Comparison of ENCODE assay signal across 9 cellular contexts in the genomic region with DNA sequence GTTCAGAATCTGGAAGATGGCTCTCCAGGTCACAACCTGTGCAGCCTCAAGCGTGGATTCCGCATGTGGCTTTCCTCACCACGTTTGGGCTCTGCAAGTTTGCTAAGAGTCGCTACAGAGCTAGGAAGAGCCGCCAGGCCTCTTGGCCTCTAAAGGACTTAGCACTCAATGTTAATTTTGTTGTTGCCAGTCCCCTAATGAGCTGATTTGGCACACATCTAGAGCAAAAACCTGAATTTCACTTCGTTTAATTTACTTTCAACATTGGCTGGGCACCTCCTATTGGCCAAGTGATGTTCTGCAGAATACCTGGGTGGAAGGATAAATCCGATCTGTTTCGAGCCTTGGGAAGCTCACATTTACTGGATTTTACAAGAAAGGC.
A peak's percentile ranks its signal among the peaks of the same experiment; 100 is the strongest.
DNase-seq lines count a peak whose midpoint lies in the region; ATAC-seq, FAIRE-seq and TF ChIP-seq lines count a peak whose summit lies in the region.
"Had no signal": no experiment of that assay in that cellular context is flagged by ENCODE, and none has a peak within 500 bp of the region (broad histone marks: within the 10 kb centered on the region; RNA-seq: fewer than 3 reads in every experiment).

No MANE protein-coding gene starts in this region.

- ATAC-seq in HepG2 (no peak), GM18870 (IDR thresholded peaks at IDR 0.05; ENCODE audit: unreplicated experiment) (no peak), HG02970 (IDR thresholded peaks at IDR 0.05; ENCODE audit: low FRiP score, unreplicated experiment) (no peak), GM18907 (IDR thresholded peaks at IDR 0.05; ENCODE audit: unreplicated experiment) (no peak)

- TF ChIP-seq RAD21 in HepG2 (CRISPR knock-in tag; IDR thresholded peaks at IDR 0.05): no peak

- H3K27me3 ChIP-seq in H7 (ENCODE audit: control insufficient read depth, insufficient read depth, low read length) (peaks cover 20% of the 10 kb centered on the region), HepG2 (ENCODE audit: control insufficient read depth in 1 of 2, insufficient read depth in 2 of 2, low read length in 2 of 2) (peaks cover 1 to 89% of the 10 kb centered on the region in 2 experiments)

- TF ChIP-seq EP300 in HepG2 (IDR thresholded peaks at IDR 0.05; ENCODE audit: low read depth in 2 of 2, low read length in 2 of 2): no peak
- no peak for TF ChIP-seq EP300 in HepG2 (CRISPR knock-in tag; IDR thresholded peaks at IDR 0.05; ENCODE audit: borderline replicate concordance)

- no TSS peak for BruUV-seq in HepG2 (replicated peaks; lab: Mats Ljungman, UMichigan)

- no peak overlapping the region for H3K27ac ChIP-seq in HepG2 (ENCODE audit: extremely low read length, insufficient read depth, low read length)

- H4K20me1 ChIP-seq in HepG2 (ENCODE audit: insufficient read depth, low read length): no peaks in the 10 kb centered on the region

- in situ Hi-C loops in astrocyte of the cerebellum (cut with HindIII; ENCODE audit: low sequenced_read_pairs) (no loop called here), HepG2 (cut with HindIII; ENCODE audit: extremely low pct_ligation_motif_present, low pct_unique_long_range_greater_than_20kb) (no loop called here)

- peak; percentile 22 for TF ChIP-seq CTCF in astrocyte of the cerebellum (IDR thresholded peaks at IDR 0.05; ENCODE audit: low read depth, low read length, missing control alignments)
- TF ChIP-seq CTCF in HepG2 (CRISPR knock-in tag; IDR thresholded peaks at IDR 0.05): peak; percentile 39; the same call in 1 of the 2 replicates

- FAIRE-seq in HepG2 (lab: Jason Lieb, UNC): no peak

- H3K9ac ChIP-seq in HepG2 (ENCODE audit: insufficient read depth, low read depth, low read length): no peak overlapping the region

- H3K36me3 ChIP-seq in H7 (replicated peaks; ENCODE audit: control insufficient read depth, insufficient read depth, low read length): no peaks in the 10 kb centered on the region
- no peaks in the 10 kb centered on the region for H3K36me3 ChIP-seq in HepG2 (replicated peaks in 1 of 2; ENCODE audit: control insufficient read depth in 1 of 2, insufficient read depth in 2 of 2, low read length in 2 of 2)

- DNase-seq in COR-L47 (lab: John Stamatoyannopoulos, UW) (peak; percentile 25), H7 (peak; percentile 71), astrocyte of the cerebellum (ENCODE audit: low read depth) (no peak), HepG2 (ENCODE audit: low spot score) (no peak), DMS153 (lab: John Stamatoyannopoulos, UW) (no peak)
- DNase-seq: effector memory CD4-positive, alpha-beta T cell had no signal

- CTCF ChIA-PET in HepG2 (lab: Yijun Ruan, JAX; ENCODE audit: low intra/inter-chr PET ratio, low total read pairs): interaction anchor here (1.7 kb wide), 1 partner anchor 84 kb away, joined by 7 read pairs; no protein-coding TSS in a partner anchor

- POLR2A ChIA-PET in HepG2 (lab: Yijun Ruan, JAX): no interaction called here

- no peak overlapping the region for H3K4me2 ChIP-seq in HepG2 (ENCODE audit: low read depth, low read length)

- intact Hi-C loops in HepG2 (cut with micrococcal nuclease; ENCODE audit: unreplicated experiment): no loop called here

- H3K4me3 ChIP-seq in H7 (ENCODE audit: insufficient read depth, low read depth, low read length): no peak overlapping the region
- H3K4me3 ChIP-seq in astrocyte of the cerebellum (ENCODE audit: low read depth, low read length): no peak overlapping the region
- no peak overlapping the region for H3K4me3 ChIP-seq in HepG2 (replicated peaks in 1 of 3; ENCODE audit: insufficient read depth in 1 of 3, low read depth in 2 of 3, low read length in 3 of 3)

- H3K79me2 ChIP-seq in HepG2 (ENCODE audit: insufficient read depth, low read length): no peaks in the 10 kb centered on the region

- no peak overlapping the region for H2AFZ ChIP-seq in HepG2 (ENCODE audit: low read length)

- peaks cover 7% of the 10 kb centered on the region for H3K4me1 ChIP-seq in HepG2 (ENCODE audit: insufficient read depth, low read length)

- WGBS in HepG2 (ENCODE audit: low lambda C conversion rate): 16% methylated on average over 3 of the region's 8 CpGs

- TF ChIP-seq POLR2A in HepG2 (IDR thresholded peaks at IDR 0.05; ENCODE audit: insufficient read depth in 1 of 2, low read depth in 2 of 2, low read length in 2 of 2): no peak

- no peaks in the 10 kb centered on the region for H3K9me3 ChIP-seq in HepG2 (ENCODE audit: low read length)

TF ChIP-seq in HepG2, 621 proteins besides CTCF, POLR2A, EP300 and RAD21:
- TF ChIP-seq KLF13 (CRISPR knock-in tag; IDR thresholded peaks at IDR 0.05) (no peak), CCDC6 (CRISPR knock-in tag; IDR thresholded peaks at IDR 0.05) (no peak), ZNF432 (CRISPR knock-in tag; IDR thresholded peaks at IDR 0.05; ENCODE audit: borderline replicate concordance) (no peak), STAG1 (CRISPR knock-in tag; IDR thresholded peaks at IDR 0.05) (peak; percentile 28; the same call in 1 of the 2 replicates), GATA4 (IDR thresholded peaks at IDR 0.05; ENCODE audit: borderline replicate concordance, low read depth) (no peak)

Comparison
In these comparisons a context has a peak if more than half of its experiments do, and no peak if none do; other contexts are left out.
1. DNase-seq: peak in COR-L47 (single experiment) and H7 (single experiment); none in astrocyte of the cerebellum (single experiment), HepG2 (single experiment) and DMS153 (single experiment).